8 cellular contexts compared by ENCODE assay signal in the genomic region with DNA sequence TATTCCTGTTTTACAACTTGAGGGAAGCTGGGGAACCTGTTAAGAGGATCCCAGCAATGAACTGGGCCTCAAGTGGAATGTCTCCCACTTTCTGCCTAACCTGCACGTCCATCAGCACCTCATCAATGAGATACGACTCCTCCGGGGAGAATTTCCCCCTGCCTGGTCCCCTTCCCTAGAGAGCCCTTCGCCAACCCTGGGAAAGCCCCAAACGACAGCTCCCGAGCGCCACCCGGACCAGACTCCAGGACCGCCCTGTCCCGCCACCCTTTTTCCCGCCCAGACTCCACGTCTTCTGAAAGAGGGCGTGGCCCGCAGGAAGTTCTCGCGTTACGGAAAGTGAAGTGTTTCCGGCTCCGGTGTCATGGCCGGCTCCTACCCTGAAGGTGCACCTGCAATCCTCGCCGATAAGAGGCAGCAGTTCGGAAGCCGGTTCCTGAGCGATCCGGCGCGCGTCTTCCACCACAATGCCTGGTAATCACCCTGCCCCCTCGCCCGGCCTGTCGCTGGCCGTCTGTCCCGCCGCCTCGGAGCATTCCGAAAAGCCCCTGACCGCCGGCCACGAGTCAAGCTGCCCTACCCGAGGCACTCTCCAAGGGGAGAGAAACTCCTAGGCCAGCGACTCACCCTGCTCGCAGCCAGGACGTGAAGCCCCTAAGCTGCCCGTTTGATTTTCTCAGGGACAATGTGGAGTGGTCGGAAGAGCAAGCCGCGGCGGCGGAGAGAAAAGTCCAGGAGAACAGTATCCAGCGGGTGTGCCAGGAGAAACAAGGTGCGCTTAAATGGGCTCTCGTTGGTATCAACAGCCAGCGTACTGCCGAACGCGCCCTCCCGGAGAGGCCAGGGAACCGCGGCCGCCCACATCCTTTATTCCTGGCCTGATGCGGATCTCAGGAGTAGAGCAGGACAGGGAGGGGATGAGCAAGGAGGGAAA. TPM values are rescaled to one million over a fixed set of nuclear protein-coding genes. Genes with fewer than 3 reads are reported as not detected.
DNase-seq lines count a peak whose midpoint lies in the region; ATAC-seq and TF ChIP-seq lines count a peak whose summit lies in the region.

A gene with protein sequence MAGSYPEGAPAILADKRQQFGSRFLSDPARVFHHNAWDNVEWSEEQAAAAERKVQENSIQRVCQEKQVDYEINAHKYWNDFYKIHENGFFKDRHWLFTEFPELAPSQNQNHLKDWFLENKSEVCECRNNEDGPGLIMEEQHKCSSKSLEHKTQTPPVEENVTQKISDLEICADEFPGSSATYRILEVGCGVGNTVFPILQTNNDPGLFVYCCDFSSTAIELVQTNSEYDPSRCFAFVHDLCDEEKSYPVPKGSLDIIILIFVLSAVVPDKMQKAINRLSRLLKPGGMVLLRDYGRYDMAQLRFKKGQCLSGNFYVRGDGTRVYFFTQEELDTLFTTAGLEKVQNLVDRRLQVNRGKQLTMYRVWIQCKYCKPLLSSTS (plus strand): TSS at position 347 of the 934 bp plus-strand sequence. CDS start 18 bp downstream, at position 365.

- peak; percentile 95 for DNase-seq in Ammon's horn (ENCODE audit: low spot score)
- peak; percentile 90 for DNase-seq in NCI-H460 (ENCODE audit: extremely low read depth, low read depth)
- DNase-seq in activated CD4-positive, alpha-beta T cell treated with anti-CD3 and anti-CD28 coated beads for 1 hour: peak; percentile 81
- DNase-seq in choroid plexus epithelial cell (ENCODE audit: low read depth): peak; percentile 92
- peak; percentile 82 for DNase-seq in kidney glomerular epithelial cell (lab: John Stamatoyannopoulos, UW)
- DNase-seq in stimulated activated CD4-positive, alpha-beta T cell treated with anti-CD3 and anti-CD28 coated beads, Interleukin-1b, Interleukin-23, amount 100 ng/mL, for 24 hours (ENCODE audit: low read depth in 4 of 4, low spot score in 1 of 4): peak; percentile 65 to 86 (median 78)

- TF ChIP-seq CTCF in choroid plexus epithelial cell (conservative IDR thresholded peaks at IDR 0.05; ENCODE audit: low read depth, low read length): peak; percentile 53

- peak; percentile 65 for TF ChIP-seq POLR2A in GM19099 (IDR thresholded peaks at IDR 0.05; ENCODE audit: extremely low read depth, insufficient read length, low read depth)

- peak within 1 kb of the TSS; percentile 79 for H3K4me3 ChIP-seq in choroid plexus epithelial cell (ENCODE audit: low read depth, low read length)

- ATAC-seq in HG03432 (IDR thresholded peaks at IDR 0.05; ENCODE audit: unreplicated experiment): peak; percentile 96

RNA-seq across cellular contexts. Expression of the gene that starts here (rescaled TPM):
- 44.0 and 44.8 TPM in 2 replicates for total RNA-seq in NCI-H460 (2014; rRNA removed; shearing (Covaris generic))
- polyA plus RNA-seq in NCI-H460 (2014; cell fraction: nucleus; rRNA removed): 37.6 and 44.8 TPM in 2 replicates

Comparison
In these comparisons a context has a peak if more than half of its experiments do, and no peak if none do; other contexts are left out.
1. Peak in every context shown above with its lines: DNase-seq, ATAC-seq and H3K4me3 ChIP-seq.